Comparison of ENCODE assay signal across 8 cellular contexts in the genomic region with DNA sequence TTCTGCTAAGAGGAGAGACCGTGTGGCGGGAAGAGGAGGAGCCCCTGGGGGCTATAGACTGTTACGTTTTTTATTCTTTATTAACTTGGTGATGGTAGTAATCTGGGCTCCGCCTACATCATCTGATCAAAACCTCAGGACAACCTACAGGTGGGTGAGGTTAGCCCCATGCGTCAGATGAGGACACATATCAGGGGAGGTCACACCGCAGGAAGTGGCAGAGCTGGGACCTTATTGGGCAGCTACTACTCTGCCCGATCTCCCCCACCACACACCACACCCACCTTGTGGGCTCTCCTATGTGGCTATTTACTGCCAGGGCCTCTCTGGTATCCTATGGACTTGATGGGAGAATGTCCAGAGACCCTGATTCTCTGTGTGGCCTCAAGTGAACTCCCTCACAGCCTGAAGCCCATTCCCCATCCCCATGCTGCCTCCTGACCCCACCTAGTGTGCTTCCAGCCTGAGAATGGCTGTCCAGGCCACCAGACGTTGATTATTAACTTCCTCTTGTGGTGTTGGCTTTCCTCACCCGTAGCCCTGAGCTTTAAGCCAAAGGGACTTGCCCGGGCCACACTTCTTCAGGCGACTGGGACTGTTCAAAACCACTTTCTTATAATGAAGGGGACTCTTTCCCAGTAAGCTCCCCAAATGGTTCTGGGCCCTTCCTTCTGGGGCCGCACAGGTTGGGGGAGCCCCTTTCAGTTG. TPM values are rescaled to one million over a fixed set of nuclear protein-coding genes. Genes with fewer than 3 reads are reported as not detected.
DNase-seq lines count a peak whose midpoint lies in the region; ATAC-seq and TF ChIP-seq lines count a peak whose summit lies in the region.

No MANE protein-coding gene starts in this region.

- no peaks in the 10 kb centered on the region for H3K79me2 ChIP-seq in mesendoderm (ENCODE audit: control insufficient read depth, insufficient read depth, low read length)

- in situ Hi-C loops in GM13977 (cut with MboI; ENCODE audit: low pct_unique_long_range_greater_than_20kb, low sequenced_read_pairs, unreplicated experiment): no loop called here

- intact Hi-C loops in esophagus squamous epithelium (cut with DNase I): no loop called here

- H3K9me3 ChIP-seq in SJCRH30 (replicated peaks) (no peaks in the 10 kb centered on the region), esophagus squamous epithelium (no peaks in the 10 kb centered on the region)

- peak overlapping the region; percentile 30 for H3K56ac ChIP-seq in mesendoderm (ENCODE audit: low read length)

- TF ChIP-seq CTCF in GM13977 (IDR thresholded peaks at IDR 0.05; ENCODE audit: extremely low read depth, insufficient read depth, missing control alignments): no peak
- no peak for TF ChIP-seq CTCF in esophagus squamous epithelium (IDR thresholded peaks at IDR 0.05)

- H3K9ac ChIP-seq in mesendoderm (ENCODE audit: low read length): no peak overlapping the region

- H3K4me1 ChIP-seq in SJCRH30 (no peaks in the 10 kb centered on the region), mesendoderm (ENCODE audit: control insufficient read depth, low read depth, low read length) (no peaks in the 10 kb centered on the region), esophagus squamous epithelium (peaks cover 0 to 29% (median 13%) of the 10 kb centered on the region in 3 donors)

- no peak overlapping the region for H2BK15ac ChIP-seq in mesendoderm (replicated peaks; ENCODE audit: low read depth)

- no peak overlapping the region for H2AK5ac ChIP-seq in mesendoderm (ENCODE audit: low read length)

- H3K4me3 ChIP-seq in SJCRH30 (peak overlapping the region; percentile 56), mesendoderm (ENCODE audit: low read length) (no peak overlapping the region), esophagus squamous epithelium (peak overlapping the region in 2 of 4 donors; percentile 41 to 59)

- H4K5ac ChIP-seq in mesendoderm (ENCODE audit: low read length): no peak overlapping the region

- H3K18ac ChIP-seq in mesendoderm (ENCODE audit: low read length): no peak overlapping the region

- H3K79me1 ChIP-seq in mesendoderm (ENCODE audit: low read length): no peaks in the 10 kb centered on the region

- H3K27me3 ChIP-seq in SJCRH30 (peaks cover 38% of the 10 kb centered on the region; the same call in 1 of the 2 replicates), mesendoderm (ENCODE audit: insufficient read depth, low read length, poor library complexity) (peaks cover 2% of the 10 kb centered on the region), esophagus squamous epithelium (peaks cover 0 to 100% (median 10%) of the 10 kb centered on the region in 4 donors)

- H3K23ac ChIP-seq in mesendoderm (ENCODE audit: low read length): no peak overlapping the region

- no peak for TF ChIP-seq POLR2A in esophagus squamous epithelium (IDR thresholded peaks at IDR 0.05)

- H3K36me3 ChIP-seq in SJCRH30: no peaks in the 10 kb centered on the region
- no peaks in the 10 kb centered on the region for H3K36me3 ChIP-seq in mesendoderm (ENCODE audit: control insufficient read depth, insufficient read depth, low read length)
- no peaks in the 10 kb centered on the region for H3K36me3 ChIP-seq in esophagus squamous epithelium

- H3K27ac ChIP-seq in SJCRH30: no peak overlapping the region
- H3K27ac ChIP-seq in mesendoderm (ENCODE audit: low read depth, low read length): no peak overlapping the region
- no peak overlapping the region for H3K27ac ChIP-seq in esophagus squamous epithelium

- WGBS in mesendoderm (ENCODE audit: extremely low coverage, insufficient coverage, low lambda C conversion rate): no CpG with 5 or more reads among the region's 12 CpGs
- 30 to 32% methylated on average over 10 to 11 of the region's 12 CpGs for WGBS in esophagus squamous epithelium, 2 donors

- H2BK5ac ChIP-seq in mesendoderm (ENCODE audit: low read length): no peak overlapping the region

- no peak overlapping the region for H2BK120ac ChIP-seq in mesendoderm (ENCODE audit: low read depth, low read length)

- peak; percentile 65 for ATAC-seq in GM21528 (IDR thresholded peaks at IDR 0.05; ENCODE audit: low FRiP score, unreplicated experiment)

- no peak overlapping the region for H4K8ac ChIP-seq in mesendoderm (ENCODE audit: low read depth, low read length)

- DNase-seq in GM13977 (ENCODE audit: low spot score) (peak; percentile 70), SJCRH30 (no peak), mesendoderm (no peak), inferior parietal cortex (ENCODE audit: extremely low spot score) (no peak), esophagus squamous epithelium (lab: John Stamatoyannopoulos, UW) (no peak)
- DNase-seq in activated CD8-positive, alpha-beta memory T cell treated with anti-CD3 and anti-CD28 coated beads for 24 hours: no peak
- no peak for DNase-seq in stimulated activated CD4-positive, alpha-beta T cell treated with anti-CD3 and anti-CD28 coated beads, Interleukin-4, amount 100 ng/mL, for 1 hour

- H3K4ac ChIP-seq in mesendoderm (ENCODE audit: low read depth, low read length): no peak overlapping the region

- H3K4me2 ChIP-seq in mesendoderm (ENCODE audit: low read length): peak overlapping the region; percentile 62

RNA-seq across cellular contexts. Expression of a gene that starts 8.2 kb away (rescaled TPM):
- 0.18 and 0.20 TPM in 2 replicates for total RNA-seq in SJCRH30 (2014; rRNA removed; shearing (Covaris generic))
- 0.21 TPM for polyA plus RNA-seq in mesendoderm (2013, experiment 1 of 2)
- 0.17 TPM for polyA plus RNA-seq in mesendoderm (2013, experiment 2 of 2)
- under 1 TPM in 1 of 4 donors, not detected in 3; 0.19 TPM for total RNA-seq in esophagus squamous epithelium
